In genomic region chr20:61519488-61519887, GRCh38 we compare ENCODE assay signal across 33 cellular contexts.
"Had no signal": no experiment of that assay in that cellular context is flagged by ENCODE, and none has a peak within 500 bp of the region (broad histone marks: within the 10 kb centered on the region; RNA-seq: fewer than 3 reads in every experiment).

No MANE protein-coding gene starts in this region.

- H3K4me1 ChIP-seq: adrenal gland, body of pancreas, breast epithelium had no signal

- H3K4me3 Mint-ChIP-seq: activated B cell treated with CpG ODN at 0.5 μM for 24 hours; activated CD4-positive, alpha-beta memory T cell treated with anti-CD3 and anti-CD28 coated beads for 36 hours; activated CD4-positive, alpha-beta T cell treated with anti-CD3 and anti-CD28 coated beads, Interleukin-2, amount 10 ng/mL, durations not matched to agents 24 days and 14 days; activated CD8-positive, alpha-beta T cell treated with anti-CD3 and anti-CD28 coated beads for 36 hours; activated naive CD4-positive, alpha-beta T cell treated with anti-CD3 and anti-CD28 coated beads, Interleukin-2, amount 10 ng/mL, durations not matched to agents 7 days and 5 days; activated naive CD4-positive, alpha-beta T cell treated with anti-CD3 and anti-CD28 coated beads, Interleukin-2, amount 50 U/mL, for 24 hours; activated naive CD8-positive, alpha-beta T cell; activated T-cell treated with anti-CD3 and anti-CD28 coated beads, Interleukin-2, amount 50 U/mL, for 4 hours; activated T-cell treated with anti-CD3 and anti-CD28 coated beads, Interleukin-2, amount 50 U/mL, for 72 hours; activated T-helper 1 cell treated with anti-CD3 and anti-CD28 coated beads, Interleukin-12 subunit alpha, Interleukin-12 subunit beta, Interleukin-2, Interleukin-4 antibody, amounts not matched to agents 30 ng/mL and 10 ng/mL and 1 ng/mL, durations not matched to agents 14 hours and 24 hours and 36 hours; activated T-helper 17 cell treated with anti-CD3 and anti-CD28 coated beads, Interleukin-2, amount 50 U/mL, for 72 hours; T-helper 1 cell treated with Interleukin-12 subunit alpha and Interleukin-12 subunit beta and Interleukin-4 antibody, amounts not matched to agents 30 μg/mL and 1 μg/mL, for 36 hours; T-helper 2 cell treated with Interferon-gamma antibody and Interleukin-4, amounts not matched to agents 5 μg/mL and 100 μg/mL, for 36 hours had no signal

- DNase-seq: activated B cell treated with CpG ODN at 0.5 μM for 24 hours; activated CD4-positive, alpha-beta memory T cell treated with anti-CD3 and anti-CD28 coated beads for 36 hours; activated CD4-positive, alpha-beta T cell treated with anti-CD3 and anti-CD28 coated beads for 4 hours; activated CD4-positive, alpha-beta T cell treated with anti-CD3 and anti-CD28 coated beads, Interleukin-2, amount 10 ng/mL, durations not matched to agents 24 days and 14 days; activated CD4-positive, alpha-beta T cell treated with anti-CD3 and anti-CD28 coated beads, Interleukin-2, amount 50 U/mL, for 1 hour; activated CD4-positive, alpha-beta T cell treated with anti-CD3 and anti-CD28 coated beads, Interleukin-2, amount 50 U/mL, for 4 hours; activated CD4-positive, CD25-positive, alpha-beta regulatory T cell treated with anti-CD3 and anti-CD28 coated beads, Interleukin-2, amount 50 U/mL, for 72 hours; activated CD8-positive, alpha-beta memory T cell treated with anti-CD3 and anti-CD28 coated beads, Interleukin-2, amount 50 U/mL, for 4 hours; activated CD8-positive, alpha-beta T cell treated with anti-CD3 and anti-CD28 coated beads for 36 hours; activated effector memory CD4-positive, alpha-beta T cell treated with anti-CD3 and anti-CD28 coated beads, Interleukin-2, amount 50 U/mL, for 16 hours; activated gamma-delta T cell treated with Interleukin-2 at 50 U/mL for 16 hours; activated naive CD4-positive, alpha-beta T cell; activated naive CD4-positive, alpha-beta T cell treated with anti-CD3 and anti-CD28 coated beads, Interleukin-2, amount 10 ng/mL, durations not matched to agents 7 days and 5 days; activated T-cell treated with anti-CD3 and anti-CD28 coated beads for 4 hours; activated T-cell treated with anti-CD3 and anti-CD28 coated beads, Interleukin-2, amount 50 U/mL, for 1 hour; activated T-cell treated with anti-CD3 and anti-CD28 coated beads, Interleukin-2, amount 50 U/mL, for 4 hours; activated T-cell treated with anti-CD3 and anti-CD28 coated beads, Interleukin-2, amount 50 U/mL, for 72 hours; adrenal gland; amniotic stem cell; body of pancreas; brain microvascular endothelial cell; central memory CD4-positive, alpha-beta T cell; T-helper 1 cell; T-helper 2 cell; T-helper 9 cell had no signal

- H3K27me3 Mint-ChIP-seq: activated B cell treated with CpG ODN at 0.5 μM for 24 hours; activated CD4-positive, alpha-beta memory T cell treated with anti-CD3 and anti-CD28 coated beads for 36 hours; activated CD4-positive, alpha-beta T cell treated with anti-CD3 and anti-CD28 coated beads, Interleukin-2, amount 10 ng/mL, durations not matched to agents 24 days and 14 days; activated CD8-positive, alpha-beta T cell treated with anti-CD3 and anti-CD28 coated beads for 36 hours; activated naive CD4-positive, alpha-beta T cell treated with anti-CD3 and anti-CD28 coated beads, Interleukin-2, amount 10 ng/mL, durations not matched to agents 7 days and 5 days had no signal

- H3K4me1 Mint-ChIP-seq: activated B cell treated with CpG ODN at 0.5 μM for 24 hours; activated CD4-positive, alpha-beta T cell treated with anti-CD3 and anti-CD28 coated beads, Interleukin-2, amount 10 ng/mL, durations not matched to agents 24 days and 14 days; activated naive CD4-positive, alpha-beta T cell treated with anti-CD3 and anti-CD28 coated beads, Interleukin-2, amount 10 ng/mL, durations not matched to agents 7 days and 5 days; activated naive CD4-positive, alpha-beta T cell treated with anti-CD3 and anti-CD28 coated beads, Interleukin-2, amount 50 U/mL, for 24 hours; activated T-helper 17 cell treated with anti-CD3 and anti-CD28 coated beads, Interleukin-2, amount 50 U/mL, for 72 hours had no signal

- H3K4me3 ChIP-seq: adrenal gland, body of pancreas, breast epithelium had no signal

- ATAC-seq: activated CD8-positive, alpha-beta T cell treated with anti-CD3 and anti-CD28 coated beads for 36 hours; activated T-cell treated with anti-CD3 and anti-CD28 coated beads, Interleukin-2, amount 50 U/mL, for 4 hours; activated T-cell treated with anti-CD3 and anti-CD28 coated beads, Interleukin-2, amount 50 U/mL, for 72 hours; activated T-helper 17 cell treated with anti-CD3 and anti-CD28 coated beads, Interleukin-2, amount 50 U/mL, for 72 hours; body of pancreas had no signal

- H3K36me3 ChIP-seq: adrenal gland, brain microvascular endothelial cell, breast epithelium had no signal

- H3K9me3 ChIP-seq: adrenal gland, body of pancreas, breast epithelium had no signal

- H3K27ac Mint-ChIP-seq: activated B cell treated with CpG ODN at 0.5 μM for 24 hours; activated CD4-positive, alpha-beta memory T cell treated with anti-CD3 and anti-CD28 coated beads for 36 hours; activated CD4-positive, alpha-beta T cell treated with anti-CD3 and anti-CD28 coated beads, Interleukin-2, amount 10 ng/mL, durations not matched to agents 24 days and 14 days; activated CD8-positive, alpha-beta T cell treated with anti-CD3 and anti-CD28 coated beads for 36 hours; activated naive CD4-positive, alpha-beta T cell treated with anti-CD3 and anti-CD28 coated beads, Interleukin-2, amount 10 ng/mL, durations not matched to agents 7 days and 5 days; activated naive CD4-positive, alpha-beta T cell treated with anti-CD3 and anti-CD28 coated beads, Interleukin-2, amount 50 U/mL, for 24 hours; activated naive CD8-positive, alpha-beta T cell; activated T-cell treated with anti-CD3 and anti-CD28 coated beads, Interleukin-2, amount 50 U/mL, for 72 hours; activated T-helper 1 cell treated with anti-CD3 and anti-CD28 coated beads, Interleukin-12 subunit alpha, Interleukin-12 subunit beta, Interleukin-2, Interleukin-4 antibody, amounts not matched to agents 30 ng/mL and 10 ng/mL and 1 ng/mL, durations not matched to agents 14 hours and 24 hours and 36 hours; activated T-helper 17 cell treated with anti-CD3 and anti-CD28 coated beads, Interleukin-2, amount 50 U/mL, for 72 hours; T-helper 1 cell treated with Interleukin-12 subunit alpha and Interleukin-12 subunit beta and Interleukin-4 antibody, amounts not matched to agents 30 μg/mL and 1 μg/mL, for 36 hours; T-helper 2 cell treated with Interferon-gamma antibody and Interleukin-4, amounts not matched to agents 5 μg/mL and 100 μg/mL, for 36 hours had no signal

- H3K27me3 ChIP-seq: adrenal gland, brain microvascular endothelial cell had no signal

- H3K36me3 Mint-ChIP-seq: activated CD4-positive, alpha-beta memory T cell treated with anti-CD3 and anti-CD28 coated beads for 36 hours; activated naive CD4-positive, alpha-beta T cell treated with anti-CD3 and anti-CD28 coated beads, Interleukin-2, amount 10 ng/mL, durations not matched to agents 7 days and 5 days; activated naive CD4-positive, alpha-beta T cell treated with anti-CD3 and anti-CD28 coated beads, Interleukin-2, amount 50 U/mL, for 24 hours; activated naive CD8-positive, alpha-beta T cell had no signal

- H3K27ac ChIP-seq: adrenal gland, body of pancreas, brain microvascular endothelial cell, breast epithelium, VCaP had no signal

- H3K9me3 Mint-ChIP-seq: activated CD4-positive, alpha-beta memory T cell treated with anti-CD3 and anti-CD28 coated beads for 36 hours; activated CD4-positive, alpha-beta T cell treated with anti-CD3 and anti-CD28 coated beads, Interleukin-2, amount 10 ng/mL, durations not matched to agents 24 days and 14 days; activated CD8-positive, alpha-beta T cell treated with anti-CD3 and anti-CD28 coated beads for 36 hours; activated naive CD4-positive, alpha-beta T cell treated with anti-CD3 and anti-CD28 coated beads, Interleukin-2, amount 50 U/mL, for 24 hours; activated T-cell treated with anti-CD3 and anti-CD28 coated beads, Interleukin-2, amount 50 U/mL, for 4 hours; activated T-helper 1 cell treated with anti-CD3 and anti-CD28 coated beads, Interleukin-12 subunit alpha, Interleukin-12 subunit beta, Interleukin-2, Interleukin-4 antibody, amounts not matched to agents 30 ng/mL and 10 ng/mL and 1 ng/mL, durations not matched to agents 14 hours and 24 hours and 36 hours; activated T-helper 17 cell treated with anti-CD3 and anti-CD28 coated beads, Interleukin-2, amount 50 U/mL, for 72 hours; T-helper 2 cell treated with Interferon-gamma antibody and Interleukin-4, amounts not matched to agents 5 μg/mL and 100 μg/mL, for 36 hours had no signal
